ENCODE assay signal across 20 cellular contexts in genomic region chr7:33882950-33883349, GRCh38. TPM values are rescaled to one million over a fixed set of nuclear protein-coding genes. Genes with fewer than 3 reads are reported as not detected.
DNase-seq lines count a peak whose midpoint lies in the region; ATAC-seq, FAIRE-seq and TF ChIP-seq lines count a peak whose summit lies in the region.
"Had no signal": no experiment of that assay in that cellular context is flagged by ENCODE, and none has a peak within 500 bp of the region (broad histone marks: within the 10 kb centered on the region; RNA-seq: fewer than 3 reads in every experiment).

No MANE protein-coding gene starts in this region.

- H2AFZ ChIP-seq in mammary epithelial cell (ENCODE audit: low read depth, low read length), result peak overlapping the region; percentile 64
- H2AFZ ChIP-seq: GM23248 had no signal

- H3K27me3 ChIP-seq in mammary epithelial cell (ENCODE audit: insufficient read depth, low read length), result no peaks in the 10 kb centered on the region
- no peaks in the 10 kb centered on the region for H3K27me3 ChIP-seq in bronchial epithelial cell (ENCODE audit: control insufficient read depth, insufficient read depth, low read length)
- no peaks in the 10 kb centered on the region for H3K27me3 ChIP-seq in foreskin keratinocyte
- H3K27me3 ChIP-seq in subcutaneous abdominal adipose tissue (ENCODE audit: control insufficient read depth in 5 of 5, insufficient read depth in 4 of 5, low read length in 5 of 5), result no peaks in the 10 kb centered on the region
- no peaks in the 10 kb centered on the region for H3K27me3 ChIP-seq in prostate gland (replicated peaks; ENCODE audit: insufficient read depth)
- H3K27me3 ChIP-seq: BLaER1 had no signal

- no peaks in the 10 kb centered on the region for H3K9me3 Mint-ChIP-seq in MCF 10A (ENCODE audit: unreplicated experiment)

- no peak overlapping the region for H3K4me3 Mint-ChIP-seq in MCF 10A (ENCODE audit: unreplicated experiment)
- H3K4me3 Mint-ChIP-seq: CD14-positive monocyte; CD4-positive, alpha-beta memory T cell had no signal

- H3K27me3 Mint-ChIP-seq in MCF 10A (ENCODE audit: insufficient read depth, unreplicated experiment), result no peaks in the 10 kb centered on the region

- peak; percentile 44 for ATAC-seq in foreskin keratinocyte
- ATAC-seq in HG03139 (IDR thresholded peaks at IDR 0.05; ENCODE audit: unreplicated experiment), result no peak
- ATAC-seq: GM12878 had no signal

- no peak overlapping the region for H3K4me3 ChIP-seq in mammary epithelial cell (replicated peaks in 1 of 3; ENCODE audit: insufficient read depth in 1 of 3, low read depth in 2 of 3, low read length in 3 of 3)
- no peak overlapping the region for H3K4me3 ChIP-seq in bronchial epithelial cell (ENCODE audit: low read depth, low read length)
- H3K4me3 ChIP-seq in subcutaneous abdominal adipose tissue (ENCODE audit: low read depth in 1 of 5, low read length in 5 of 5), result no peak overlapping the region
- no peak overlapping the region for H3K4me3 ChIP-seq in prostate gland
- H3K4me3 ChIP-seq: BLaER1, GM12878, GM23248, HAP-1 had no signal

- CTCF ChIA-PET in mammary epithelial cell (lab: Charles Lee; ENCODE audit: low non-redundant PET), result no interaction called here
- CTCF ChIA-PET in MCF 10A (lab: Yijun Ruan, JAX), result interaction anchor here (0.6 to 8.2 kb wide), 3 partner anchors 12 to 1479 kb away, joined by 3 to 75 read pairs (median 3); no protein-coding TSS in a partner anchor

- BruUV-seq in mammary epithelial cell (replicated peaks; lab: Mats Ljungman, UMichigan) (no TSS peak), MCF 10A (replicated peaks; lab: Mats Ljungman, UMichigan) (no TSS peak)

- POLR2A ChIA-PET in MCF 10A (lab: Yijun Ruan, JAX), result no interaction called here

- no peaks in the 10 kb centered on the region for H3K9me3 ChIP-seq in mammary epithelial cell (replicated peaks; ENCODE audit: insufficient read depth, low read length)
- H3K9me3 ChIP-seq in subcutaneous abdominal adipose tissue (ENCODE audit: control insufficient read depth in 5 of 5, low read length in 5 of 5), result no peaks in the 10 kb centered on the region
- no peaks in the 10 kb centered on the region for H3K9me3 ChIP-seq in prostate gland
- H3K9me3 ChIP-seq: BLaER1, HAP-1 had no signal

- peak overlapping the region; percentile 37 for H3K4me2 ChIP-seq in mammary epithelial cell (ENCODE audit: insufficient read depth, low read depth, low read length)
- H3K4me2 ChIP-seq: BLaER1 had no signal

- H4K20me1 ChIP-seq in mammary epithelial cell (ENCODE audit: insufficient read depth, low read length), result no peaks in the 10 kb centered on the region
- H4K20me1 ChIP-seq: BLaER1 had no signal

- intact Hi-C loops in mammary epithelial cell (cut with micrococcal nuclease) (no loop called here), MCF 10A (cut with micrococcal nuclease) (no loop called here), prostate gland (cut with DNase I) (no loop called here)

- no peak for TF ChIP-seq POLR2A in prostate gland (IDR thresholded peaks at IDR 0.05)

- no peak overlapping the region for H3K9ac ChIP-seq in mammary epithelial cell (ENCODE audit: insufficient read depth, low read length)
- no peak overlapping the region for H3K9ac ChIP-seq in subcutaneous abdominal adipose tissue (ENCODE audit: low read length in 5 of 5)
- H3K9ac ChIP-seq: BLaER1, GM23248 had no signal

- H3K36me3 Mint-ChIP-seq in MCF 10A (ENCODE audit: insufficient read depth, unreplicated experiment), result no peaks in the 10 kb centered on the region
- H3K36me3 Mint-ChIP-seq: CD14-positive monocyte; CD4-positive, alpha-beta memory T cell had no signal

- no peak overlapping the region for H3K27ac Mint-ChIP-seq in MCF 10A (ENCODE audit: low read depth, unreplicated experiment)
- H3K27ac Mint-ChIP-seq: CD14-positive monocyte; CD4-positive, alpha-beta memory T cell had no signal

- H3K27ac ChIP-seq in mammary epithelial cell (ENCODE audit: insufficient read depth, low read depth, low read length) (peak overlapping the region; percentile 26), foreskin keratinocyte (no peak overlapping the region), subcutaneous abdominal adipose tissue (ENCODE audit: low read depth, low read length) (peak overlapping the region; percentile 52), prostate gland (no peak overlapping the region)
- H3K27ac ChIP-seq: BLaER1, GM23248, HL-60 had no signal

- H3K4me1 Mint-ChIP-seq in MCF 10A (ENCODE audit: insufficient read depth, unreplicated experiment), result no peaks in the 10 kb centered on the region
- H3K4me1 Mint-ChIP-seq: CD14-positive monocyte; CD4-positive, alpha-beta memory T cell had no signal

- no peaks in the 10 kb centered on the region for H3K79me2 ChIP-seq in mammary epithelial cell (ENCODE audit: insufficient read depth, low read length)

- dilution Hi-C loops in mammary epithelial cell (cut with HindIII; ENCODE audit: low sequenced_read_pairs), result no loop called here

- peaks cover 38% of the 10 kb centered on the region for H3K4me1 ChIP-seq in mammary epithelial cell (ENCODE audit: insufficient read depth, low read length)
- H3K4me1 ChIP-seq in foreskin keratinocyte, result peaks cover 10% of the 10 kb centered on the region
- H3K4me1 ChIP-seq in subcutaneous abdominal adipose tissue (ENCODE audit: control insufficient read depth in 5 of 5, insufficient read depth in 5 of 5, low read length in 5 of 5), result peaks cover 5 to 18% (median 13%) of the 10 kb centered on the region in 5 donors
- H3K4me1 ChIP-seq in prostate gland (replicated peaks), result no peaks in the 10 kb centered on the region
- H3K4me1 ChIP-seq: BLaER1, HAP-1 had no signal

- peak; percentile 50 for FAIRE-seq in bronchial epithelial cell (lab: Jason Lieb, UNC)
- FAIRE-seq: GM12878, GM19239 had no signal

- in situ Hi-C loops in mammary epithelial cell (cut with MboI; ENCODE audit: low sequenced_read_pairs in 2 of 2), result no loop called here

- H3K36me3 ChIP-seq in mammary epithelial cell (ENCODE audit: insufficient read depth, low read length) (no peaks in the 10 kb centered on the region), bronchial epithelial cell (ENCODE audit: control insufficient read depth, insufficient read depth, low read length) (no peaks in the 10 kb centered on the region), subcutaneous abdominal adipose tissue (ENCODE audit: control insufficient read depth in 5 of 5, insufficient read depth in 5 of 5, low read length in 5 of 5) (no peaks in the 10 kb centered on the region), prostate gland (no peaks in the 10 kb centered on the region)
- H3K36me3 ChIP-seq: BLaER1, HAP-1 had no signal

- TF ChIP-seq CTCF in mammary epithelial cell (conservative IDR thresholded peaks at IDR 0.05 in 1 of 2, IDR thresholded peaks at IDR 0.05 in 1 of 2; ENCODE audit: extremely low read depth in 1 of 2, insufficient read depth in 1 of 2, low read depth in 1 of 2, low read length in 2 of 2) (no peak), MCF 10A (IDR thresholded peaks at IDR 0.05; ENCODE audit: unreplicated experiment) (no peak), bronchial epithelial cell (IDR thresholded peaks at IDR 0.05; ENCODE audit: insufficient read depth, low read length, severe bottlenecking) (no peak), foreskin keratinocyte (conservative IDR thresholded peaks at IDR 0.05) (no peak), prostate gland (IDR thresholded peaks at IDR 0.05) (no peak)

- DNase-seq in mammary epithelial cell (peak; percentile 75), MCF 10A (ENCODE audit: unreplicated experiment) (no peak), bronchial epithelial cell (ENCODE audit: low read depth) (peak; percentile 73), foreskin keratinocyte (peak; percentile 68 to 87), HCEC 1CT (no peak), prostate gland (ENCODE audit: low spot score) (no peak)
- DNase-seq: 8988T; CD4-positive, alpha-beta memory T cell; DND-41; EL; GM23248 had no signal

RNA-seq across cellular contexts. Expression of gene BMPER, which starts 22.4 kb away (rescaled TPM):
- total RNA-seq in mammary epithelial cell (under 1 TPM in 1 of 2 donors, not detected in 1; 0.17 TPM), MCF 10A (2022) (0.40 TPM in 1 of 2 replicates, not detected in the other), bronchial epithelial cell (0.13 and 0.26 TPM in 2 replicates), foreskin keratinocyte (0.20 and 0.25 TPM in 2 replicates), prostate gland (1 to 10 TPM; 4.5 to 8.4 TPM)
- polyA plus RNA-seq in mammary epithelial cell (0.05 TPM), foreskin keratinocyte (0.07 TPM in 1 of 2 replicates, not detected in the other)
- polyA minus RNA-seq in mammary epithelial cell, result not detected
- total RNA-seq: G401, GM12878 had no signal
- polyA plus RNA-seq: CD14-positive monocyte had no signal

Comparison
In these comparisons a context has a peak if more than half of its experiments do, and no peak if none do; other contexts are left out.
1. DNase-seq: peak in mammary epithelial cell (single experiment), bronchial epithelial cell (single experiment) and foreskin keratinocyte (2 of 2); none in MCF 10A (single experiment), HCEC 1CT (single experiment) and prostate gland (single experiment).
2. H3K27ac ChIP-seq: peak in mammary epithelial cell (single experiment) and subcutaneous abdominal adipose tissue (single experiment); none in foreskin keratinocyte (single experiment) and prostate gland (0 of 2).